9 cellular contexts compared by ENCODE assay signal in the genomic region with DNA sequence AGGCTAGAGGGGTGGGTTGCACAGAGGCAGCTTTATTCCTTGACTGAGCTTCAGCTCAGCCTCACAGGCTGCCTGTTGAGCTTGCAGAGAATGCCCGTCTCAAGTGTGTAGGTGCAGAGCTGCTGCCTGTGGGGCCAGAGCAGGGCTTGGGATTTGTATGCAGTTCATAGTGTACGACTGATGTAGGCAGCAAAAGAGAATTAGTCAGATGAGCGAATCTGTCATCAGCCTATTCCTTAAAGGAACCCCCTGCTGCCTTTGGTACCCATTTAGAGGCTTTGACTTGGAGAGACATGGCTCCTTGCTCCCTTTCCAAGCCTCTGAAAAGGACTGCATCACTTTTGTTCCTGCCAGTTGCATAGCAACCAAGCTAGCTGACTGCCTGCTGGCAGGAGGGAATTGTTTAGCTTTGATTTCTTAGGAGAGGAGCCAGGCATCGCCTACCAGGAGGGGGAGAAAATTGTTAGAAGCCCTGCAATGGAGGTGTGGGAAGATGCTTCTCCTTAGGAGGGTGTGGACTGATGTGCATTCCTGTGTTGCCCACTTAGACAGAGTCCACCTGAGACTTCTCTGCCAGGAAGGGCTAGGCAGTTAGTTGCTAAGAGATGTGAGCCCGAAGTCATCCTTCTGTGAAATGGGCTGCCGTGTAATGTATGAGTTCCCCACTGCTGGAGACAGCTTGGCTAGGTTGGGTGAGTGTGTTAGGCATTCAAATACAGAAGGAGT. TPM values are rescaled to one million over a fixed set of nuclear protein-coding genes. Genes with fewer than 3 reads are reported as not detected.
DNase-seq lines count a peak whose midpoint lies in the region; ATAC-seq and FAIRE-seq lines count a peak whose summit lies in the region.
"Had no signal": no experiment of that assay in that cellular context is flagged by ENCODE, and none has a peak within 500 bp of the region (broad histone marks: within the 10 kb centered on the region; RNA-seq: fewer than 3 reads in every experiment).

No MANE protein-coding gene starts in this region.

- H3K4me3 Mint-ChIP-seq in activated naive CD8-positive, alpha-beta T cell treated with anti-CD3 and anti-CD28 coated beads, Interleukin-2, amount 50 U/mL, for 24 hours, result no peak overlapping the region
- no peak overlapping the region for H3K4me3 Mint-ChIP-seq in activated naive CD8-positive, alpha-beta T cell treated with anti-CD3 and anti-CD28 coated beads for 36 hours

- DNase-seq in activated naive CD8-positive, alpha-beta T cell treated with anti-CD3 and anti-CD28 coated beads, Interleukin-2, amount 50 U/mL, for 24 hours, result no peak
- no peak for DNase-seq in activated naive CD8-positive, alpha-beta T cell treated with anti-CD3 and anti-CD28 coated beads for 36 hours
- DNase-seq in dedifferentiated amniotic fluid mesenchymal stem cell (ENCODE audit: extremely low spot score) (peak; percentile 41), middle frontal gyrus (ENCODE audit: extremely low spot score, low spot score) (peak; percentile 68), urothelium cell line (ENCODE audit: low spot score) (no peak)
- DNase-seq: cortex of kidney had no signal

- no peaks in the 10 kb centered on the region for H3K9me3 Mint-ChIP-seq in activated naive CD8-positive, alpha-beta T cell treated with anti-CD3 and anti-CD28 coated beads, Interleukin-2, amount 50 U/mL, for 24 hours
- no peaks in the 10 kb centered on the region for H3K9me3 Mint-ChIP-seq in activated naive CD8-positive, alpha-beta T cell treated with anti-CD3 and anti-CD28 coated beads for 36 hours

- peaks cover 51% of the 10 kb centered on the region for H3K4me1 Mint-ChIP-seq in activated naive CD8-positive, alpha-beta T cell treated with anti-CD3 and anti-CD28 coated beads, Interleukin-2, amount 50 U/mL, for 24 hours
- H3K4me1 Mint-ChIP-seq in activated naive CD8-positive, alpha-beta T cell treated with anti-CD3 and anti-CD28 coated beads for 36 hours, result peaks cover 26% of the 10 kb centered on the region

- peaks cover 3% of the 10 kb centered on the region for H3K36me3 Mint-ChIP-seq in activated naive CD8-positive, alpha-beta T cell treated with anti-CD3 and anti-CD28 coated beads, Interleukin-2, amount 50 U/mL, for 24 hours (ENCODE audit: low read depth)
- peaks cover 2% of the 10 kb centered on the region for H3K36me3 Mint-ChIP-seq in activated naive CD8-positive, alpha-beta T cell treated with anti-CD3 and anti-CD28 coated beads for 36 hours

- FAIRE-seq in urothelium cell line (lab: Jason Lieb, UNC), result peak; percentile 40

- ATAC-seq in activated naive CD8-positive, alpha-beta T cell treated with anti-CD3 and anti-CD28 coated beads, Interleukin-2, amount 50 U/mL, for 24 hours, result no peak
- ATAC-seq in GM18498 (IDR thresholded peaks at IDR 0.05; ENCODE audit: unreplicated experiment) (no peak), GM19023 (IDR thresholded peaks at IDR 0.05; ENCODE audit: unreplicated experiment) (no peak), HG03139 (IDR thresholded peaks at IDR 0.05; ENCODE audit: unreplicated experiment) (no peak)

- H3K27ac Mint-ChIP-seq in activated naive CD8-positive, alpha-beta T cell treated with anti-CD3 and anti-CD28 coated beads, Interleukin-2, amount 50 U/mL, for 24 hours, result peak overlapping the region; percentile 71
- no peak overlapping the region for H3K27ac Mint-ChIP-seq in activated naive CD8-positive, alpha-beta T cell treated with anti-CD3 and anti-CD28 coated beads for 36 hours

- no peaks in the 10 kb centered on the region for H3K27me3 Mint-ChIP-seq in activated naive CD8-positive, alpha-beta T cell treated with anti-CD3 and anti-CD28 coated beads, Interleukin-2, amount 50 U/mL, for 24 hours
- no peaks in the 10 kb centered on the region for H3K27me3 Mint-ChIP-seq in activated naive CD8-positive, alpha-beta T cell treated with anti-CD3 and anti-CD28 coated beads for 36 hours

RNA-seq across cellular contexts. Expression of a gene that starts 10.9 kb away (rescaled TPM):
- 100 to 1,000 TPM; 107 to 109 TPM for total RNA-seq in activated naive CD8-positive, alpha-beta T cell treated with anti-CD3 and anti-CD28 coated beads for 36 hours

RNA-seq across cellular contexts. Expression of a gene that starts 11.3 kb away (rescaled TPM):
- total RNA-seq in activated naive CD8-positive, alpha-beta T cell treated with anti-CD3 and anti-CD28 coated beads for 36 hours, result 100 to 1,000 TPM; 114 to 117 TPM

RNA-seq across cellular contexts. Expression of a gene that starts 33.2 kb away (rescaled TPM):
- total RNA-seq in activated naive CD8-positive, alpha-beta T cell treated with anti-CD3 and anti-CD28 coated beads for 36 hours, result 10 to 100 TPM; 33.9 to 34.8 TPM

Comparison
In these comparisons a context has a peak if more than half of its experiments do, and no peak if none do; other contexts are left out.
1. DNase-seq: peak in dedifferentiated amniotic fluid mesenchymal stem cell (single experiment) and middle frontal gyrus (single experiment); none in activated naive CD8-positive, alpha-beta T cell treated with anti-CD3 and anti-CD28 coated beads, Interleukin-2, amount 50 U/mL, for 24 hours (single experiment), activated naive CD8-positive, alpha-beta T cell treated with anti-CD3 and anti-CD28 coated beads for 36 hours (single experiment) and urothelium cell line (single experiment).